Comparison of ENCODE assay signal across 19 cellular contexts in genomic region chr2:198316231-198316630, GRCh38.
"Had no signal": no experiment of that assay in that cellular context is flagged by ENCODE, and none has a peak within 500 bp of the region (broad histone marks: within the 10 kb centered on the region; RNA-seq: fewer than 3 reads in every experiment).

No MANE protein-coding gene starts in this region.

- H3K4me1 Mint-ChIP-seq: naive B cell; stimulated activated memory B cell treated with anti-CD40 and anti-IgM and Interleukin-4, amounts not matched to agents 10 μg/mL and 1 μg/mL and 100 μg/mL, for 72 hours had no signal

- H3K4me1 ChIP-seq: lower lobe of right lung, psoas muscle, sigmoid colon, tibial nerve, vagina had no signal

- ATAC-seq: effector memory CD8-positive, alpha-beta T cell; left ventricle myocardium superior; lower lobe of right lung; natural killer cell treated with Interleukin-12 subunit alpha and Interleukin-12 subunit beta and Interleukin-15 and Interleukin-18, amount 100 ng/mL, for 72 hours; psoas muscle; right cardiac atrium; stimulated activated memory B cell treated with anti-CD40 and anti-IgM and Interleukin-4, amounts not matched to agents 10 μg/mL and 1 μg/mL and 100 μg/mL, for 72 hours; stimulated activated naive CD8-positive, alpha-beta T cell treated with anti-CD3 and anti-CD28 coated beads, Interleukin-15, Interleukin-2, amounts not matched to agents 100 U/mL and 50 U/mL, for 24 hours had no signal

- H3K27ac Mint-ChIP-seq: effector memory CD8-positive, alpha-beta T cell; naive B cell; natural killer cell treated with Interleukin-12 subunit alpha and Interleukin-12 subunit beta and Interleukin-15 and Interleukin-18, amount 100 ng/mL, for 72 hours; stimulated activated memory B cell treated with anti-CD40 and anti-IgM and Interleukin-4, amounts not matched to agents 10 μg/mL and 1 μg/mL and 100 μg/mL, for 72 hours had no signal

- H3K27ac ChIP-seq: coronary artery, lower lobe of right lung, psoas muscle, sigmoid colon, thoracic aorta, tibial nerve, vagina had no signal

- H3K36me3 Mint-ChIP-seq: naive B cell; natural killer cell treated with Interleukin-12 subunit alpha and Interleukin-12 subunit beta and Interleukin-15 and Interleukin-18, amount 100 ng/mL, for 72 hours; stimulated activated memory B cell treated with anti-CD40 and anti-IgM and Interleukin-4, amounts not matched to agents 10 μg/mL and 1 μg/mL and 100 μg/mL, for 72 hours had no signal

- H3K27me3 ChIP-seq: vagina had no signal

- H3K4me3 ChIP-seq: coronary artery, lower lobe of right lung, psoas muscle, sigmoid colon, thoracic aorta, tibial nerve, vagina had no signal

- H3K4me3 Mint-ChIP-seq: effector memory CD8-positive, alpha-beta T cell; naive B cell; natural killer cell treated with Interleukin-12 subunit alpha and Interleukin-12 subunit beta and Interleukin-15 and Interleukin-18, amount 100 ng/mL, for 72 hours; neural crest cell; stimulated activated memory B cell treated with anti-CD40 and anti-IgM and Interleukin-4, amounts not matched to agents 10 μg/mL and 1 μg/mL and 100 μg/mL, for 72 hours had no signal

- DNase-seq: dermis blood vessel endothelial cell; effector memory CD8-positive, alpha-beta T cell; head of caudate nucleus; left ventricle myocardium superior; lower lobe of right lung; naive B cell; psoas muscle; right cardiac atrium; sigmoid colon; stimulated activated CD4-positive, alpha-beta T cell treated with anti-CD3 and anti-CD28 coated beads, Interleukin-4, amount 100 ng/mL, for 4 hours; stimulated activated naive CD8-positive, alpha-beta T cell treated with anti-CD3 and anti-CD28 coated beads, Interleukin-15, Interleukin-2, amounts not matched to agents 100 U/mL and 50 U/mL, for 24 hours; substantia nigra had no signal

- H3K36me3 ChIP-seq: lower lobe of right lung, sigmoid colon, thoracic aorta, tibial nerve, vagina had no signal

- H3K9me3 ChIP-seq: lower lobe of right lung, psoas muscle, sigmoid colon, thoracic aorta, tibial nerve, vagina had no signal
